8 cellular contexts compared by ENCODE assay signal in genomic region chr5:125835293-125836172, GRCh38.
DNase-seq lines count a peak whose midpoint lies in the region; ATAC-seq and TF ChIP-seq lines count a peak whose summit lies in the region.

No MANE protein-coding gene starts in this region.

- H3K36me3 ChIP-seq in A673 (ENCODE audit: insufficient read depth, low read length, poor library complexity, severe bottlenecking), result no peaks in the 10 kb centered on the region
- no peaks in the 10 kb centered on the region for H3K36me3 ChIP-seq in subcutaneous abdominal adipose tissue (ENCODE audit: control insufficient read depth in 5 of 5, insufficient read depth in 5 of 5, low read length in 5 of 5)

- ATAC-seq in GM19023 (IDR thresholded peaks at IDR 0.05; ENCODE audit: unreplicated experiment) (peak; percentile 74), HG03460 (IDR thresholded peaks at IDR 0.05; ENCODE audit: unreplicated experiment) (peak; percentile 64)
- ATAC-seq in activated CD8-positive, alpha-beta memory T cell treated with anti-CD3 and anti-CD28 coated beads, Interleukin-2, amount 10 ng/mL, durations not matched to agents 7 days and 5 days, result no peak

- POLR2A ChIA-PET in A673 (lab: Charles Lee; ENCODE audit: low non-redundant PET), result no interaction called here

- H3K4me1 ChIP-seq in A673 (ENCODE audit: insufficient read depth, low read length, poor library complexity, severe bottlenecking) (no peaks in the 10 kb centered on the region), subcutaneous abdominal adipose tissue (ENCODE audit: control insufficient read depth in 5 of 5, insufficient read depth in 5 of 5, low read length in 5 of 5) (peaks cover 0 to 23% (median 9%) of the 10 kb centered on the region in 5 donors)

- H3K9ac ChIP-seq in subcutaneous abdominal adipose tissue (ENCODE audit: low read length in 5 of 5), result peak overlapping the region in 1 of 5 donors; percentile 8

- H3K4me3 Mint-ChIP-seq in activated CD8-positive, alpha-beta memory T cell treated with anti-CD3 and anti-CD28 coated beads, Interleukin-2, amount 10 ng/mL, durations not matched to agents 7 days and 5 days, result no peak overlapping the region

- H3K27ac ChIP-seq in A673 (ENCODE audit: low read depth, low read length, poor library complexity, severe bottlenecking), result no peak overlapping the region
- no peak overlapping the region for H3K27ac ChIP-seq in subcutaneous abdominal adipose tissue (ENCODE audit: low read depth, low read length)

- CTCF ChIA-PET in A673 (lab: Charles Lee), result no interaction called here
- CTCF ChIA-PET in activated CD8-positive, alpha-beta memory T cell treated with anti-CD3 and anti-CD28 coated beads, Interleukin-2, amount 10 ng/mL, durations not matched to agents 7 days and 5 days (lab: Charles Lee), result no interaction called here

- TF ChIP-seq CTCF in A673 (conservative IDR thresholded peaks at IDR 0.05; ENCODE audit: low read depth, low read length), result peak; percentile 50
- TF ChIP-seq CTCF in astrocyte of the spinal cord (IDR thresholded peaks at IDR 0.05; ENCODE audit: low read depth, low read length), result peak; percentile 81

- H3K4me3 ChIP-seq in A673 (ENCODE audit: low read depth, low read length, poor library complexity, severe bottlenecking) (no peak overlapping the region), astrocyte of the spinal cord (ENCODE audit: low read depth, low read length) (no peak overlapping the region), subcutaneous abdominal adipose tissue (ENCODE audit: low read depth in 1 of 5, low read length in 5 of 5) (peak overlapping the region in 4 of 5 donors; percentile 24 to 50 (median 39))

- H3K9me3 ChIP-seq in A673 (ENCODE audit: low read depth, low read length, poor library complexity, severe bottlenecking), result no peaks in the 10 kb centered on the region
- peaks cover 0 to 3% (median 0%) of the 10 kb centered on the region in 5 donors for H3K9me3 ChIP-seq in subcutaneous abdominal adipose tissue (ENCODE audit: control insufficient read depth in 5 of 5, low read length in 5 of 5)

- intact Hi-C loops in A673 (cut with micrococcal nuclease; ENCODE audit: unreplicated experiment), result no loop called here

- BruUV-seq in A673 (replicated peaks; lab: Mats Ljungman, UMichigan), result no TSS peak

- no peak overlapping the region for H3K27ac Mint-ChIP-seq in activated CD8-positive, alpha-beta memory T cell treated with anti-CD3 and anti-CD28 coated beads, Interleukin-2, amount 10 ng/mL, durations not matched to agents 7 days and 5 days

- no peaks in the 10 kb centered on the region for H3K4me1 Mint-ChIP-seq in activated CD8-positive, alpha-beta memory T cell treated with anti-CD3 and anti-CD28 coated beads, Interleukin-2, amount 10 ng/mL, durations not matched to agents 7 days and 5 days

- H3K9me3 Mint-ChIP-seq in activated CD8-positive, alpha-beta memory T cell treated with anti-CD3 and anti-CD28 coated beads, Interleukin-2, amount 10 ng/mL, durations not matched to agents 7 days and 5 days (ENCODE audit: low read depth), result no peaks in the 10 kb centered on the region

- H3K36me3 Mint-ChIP-seq in activated CD8-positive, alpha-beta memory T cell treated with anti-CD3 and anti-CD28 coated beads, Interleukin-2, amount 10 ng/mL, durations not matched to agents 7 days and 5 days, result no peaks in the 10 kb centered on the region

- DNase-seq in A673 (ENCODE audit: low spot score), result peak; percentile 32
- DNase-seq in astrocyte of the spinal cord (ENCODE audit: low read depth, low spot score), result peak; percentile 64
- DNase-seq in iPS-NIHi11 (ENCODE audit: low spot score), result peak; percentile 61
- DNase-seq in mesenteric fat pad (ENCODE audit: low spot score), result no peak
- no peak for DNase-seq in activated CD8-positive, alpha-beta memory T cell treated with anti-CD3 and anti-CD28 coated beads, Interleukin-2, amount 10 ng/mL, durations not matched to agents 7 days and 5 days

- in situ Hi-C loops in astrocyte of the spinal cord (cut with HindIII; ENCODE audit: low sequenced_read_pairs), result no loop called here

- H3K27me3 ChIP-seq in A673 (replicated peaks; ENCODE audit: insufficient read depth, low read depth, low read length, poor library complexity) (no peaks in the 10 kb centered on the region), subcutaneous abdominal adipose tissue (ENCODE audit: control insufficient read depth in 5 of 5, insufficient read depth in 4 of 5, low read length in 5 of 5) (no peaks in the 10 kb centered on the region)

- no peaks in the 10 kb centered on the region for H3K27me3 Mint-ChIP-seq in activated CD8-positive, alpha-beta memory T cell treated with anti-CD3 and anti-CD28 coated beads, Interleukin-2, amount 10 ng/mL, durations not matched to agents 7 days and 5 days

Comparison
In these comparisons a context has a peak if more than half of its experiments do, and no peak if none do; other contexts are left out.
1. DNase-seq: peak in A673 (single experiment), astrocyte of the spinal cord (single experiment) and iPS-NIHi11 (single experiment); none in mesenteric fat pad (single experiment) and activated CD8-positive, alpha-beta memory T cell treated with anti-CD3 and anti-CD28 coated beads, Interleukin-2, amount 10 ng/mL, durations not matched to agents 7 days and 5 days (single experiment).
2. H3K4me3 ChIP-seq: peak in subcutaneous abdominal adipose tissue (4 of 5); none in A673 (single experiment) and astrocyte of the spinal cord (single experiment).